1 cellular context compared by ENCODE assay signal in genomic region chr5:154829181-154829588, GRCh38.
TF ChIP-seq lines count a peak whose summit lies in the region.

No MANE protein-coding gene starts in this region.

TF ChIP-seq in HepG2, 621 proteins besides CTCF, POLR2A, EP300 and RAD21:
- TF ChIP-seq MAZ (IDR thresholded peaks at IDR 0.05; ENCODE audit: borderline replicate concordance, low read depth, low read length) (no peak), MAZ (CRISPR knock-in tag; IDR thresholded peaks at IDR 0.05; ENCODE audit: low read depth) (no peak), STAG1 (CRISPR knock-in tag; IDR thresholded peaks at IDR 0.05) (peak; percentile 46)
- TF ChIP-seq, protein P1, sequence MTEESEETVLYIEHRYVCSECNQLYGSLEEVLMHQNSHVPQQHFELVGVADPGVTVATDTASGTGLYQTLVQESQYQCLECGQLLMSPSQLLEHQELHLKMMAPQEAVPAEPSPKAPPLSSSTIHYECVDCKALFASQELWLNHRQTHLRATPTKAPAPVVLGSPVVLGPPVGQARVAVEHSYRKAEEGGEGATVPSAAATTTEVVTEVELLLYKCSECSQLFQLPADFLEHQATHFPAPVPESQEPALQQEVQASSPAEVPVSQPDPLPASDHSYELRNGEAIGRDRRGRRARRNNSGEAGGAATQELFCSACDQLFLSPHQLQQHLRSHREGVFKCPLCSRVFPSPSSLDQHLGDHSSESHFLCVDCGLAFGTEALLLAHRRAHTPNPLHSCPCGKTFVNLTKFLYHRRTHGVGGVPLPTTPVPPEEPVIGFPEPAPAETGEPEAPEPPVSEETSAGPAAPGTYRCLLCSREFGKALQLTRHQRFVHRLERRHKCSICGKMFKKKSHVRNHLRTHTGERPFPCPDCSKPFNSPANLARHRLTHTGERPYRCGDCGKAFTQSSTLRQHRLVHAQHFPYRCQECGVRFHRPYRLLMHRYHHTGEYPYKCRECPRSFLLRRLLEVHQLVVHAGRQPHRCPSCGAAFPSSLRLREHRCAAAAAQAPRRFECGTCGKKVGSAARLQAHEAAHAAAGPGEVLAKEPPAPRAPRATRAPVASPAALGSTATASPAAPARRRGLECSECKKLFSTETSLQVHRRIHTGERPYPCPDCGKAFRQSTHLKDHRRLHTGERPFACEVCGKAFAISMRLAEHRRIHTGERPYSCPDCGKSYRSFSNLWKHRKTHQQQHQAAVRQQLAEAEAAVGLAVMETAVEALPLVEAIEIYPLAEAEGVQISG (CRISPR knock-in tag; IDR thresholded peaks at IDR 0.05) = 0 out of 2 replicates have a peak, but pooled peaks have one; percentile 18
TF ChIP-seq in HepG2: peak in this region for 2.
